ENCODE assay signal across 12 cellular contexts in the genomic region with DNA sequence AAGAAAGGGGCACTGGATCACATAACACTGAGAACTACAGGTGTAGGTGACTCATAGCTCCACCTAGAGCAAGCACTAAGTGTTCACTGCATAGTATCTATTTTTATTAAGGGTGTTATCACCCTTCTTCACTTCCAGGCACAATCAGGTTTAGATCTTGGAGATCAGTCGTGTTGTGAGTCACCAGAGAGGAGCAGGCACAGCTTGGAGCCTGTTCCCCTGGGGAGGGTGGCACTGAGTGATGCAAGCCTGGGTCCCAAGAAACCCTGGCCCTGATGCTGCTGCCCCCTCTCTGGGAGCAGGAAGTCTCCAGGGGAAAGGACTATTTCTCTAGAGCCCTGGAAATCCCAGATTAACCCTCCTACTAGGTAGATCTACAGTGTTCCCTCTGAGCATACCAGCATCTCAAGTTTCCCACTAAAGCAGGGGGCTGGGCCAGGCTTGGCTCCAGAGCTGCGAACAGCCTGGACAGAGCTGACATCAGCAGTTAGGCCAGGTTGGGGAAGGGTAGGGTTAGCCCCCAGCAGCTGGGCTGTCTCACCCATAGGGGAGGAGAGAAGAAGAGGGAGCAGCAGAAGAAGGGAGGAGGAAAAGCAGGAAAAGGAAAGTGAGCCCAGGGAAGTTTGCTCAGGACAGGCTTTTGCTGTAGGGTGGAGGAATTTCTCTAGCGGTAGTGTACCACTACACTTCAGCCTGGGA. TPM values are rescaled to one million over a fixed set of nuclear protein-coding genes. Genes with fewer than 3 reads are reported as not detected.
DNase-seq lines count a peak whose midpoint lies in the region; ATAC-seq and TF ChIP-seq lines count a peak whose summit lies in the region.
"Had no signal": no experiment of that assay in that cellular context is flagged by ENCODE, and none has a peak within 500 bp of the region (broad histone marks: within the 10 kb centered on the region; RNA-seq: fewer than 3 reads in every experiment).

No MANE protein-coding gene starts in this region.

- H3K79me1 ChIP-seq in mesendoderm (ENCODE audit: low read length) = no peaks in the 10 kb centered on the region

- H3K27me3 ChIP-seq in A673 (replicated peaks; ENCODE audit: insufficient read depth, low read depth, low read length, poor library complexity) = no peaks in the 10 kb centered on the region
- H3K27me3 ChIP-seq in mesendoderm (ENCODE audit: insufficient read depth, low read length, poor library complexity) = no peaks in the 10 kb centered on the region

- no peak overlapping the region for H2BK5ac ChIP-seq in mesendoderm (ENCODE audit: low read length)

- H4K5ac ChIP-seq in mesendoderm (ENCODE audit: low read length) = no peak overlapping the region

- no peaks in the 10 kb centered on the region for H3K9me3 ChIP-seq in A673 (ENCODE audit: low read depth, low read length, poor library complexity, severe bottlenecking)

- H3K27ac ChIP-seq in A673 (ENCODE audit: low read depth, low read length, poor library complexity, severe bottlenecking) (no peak overlapping the region), mesendoderm (ENCODE audit: low read depth, low read length) (no peak overlapping the region)

- TF ChIP-seq CTCF in A673 (conservative IDR thresholded peaks at IDR 0.05; ENCODE audit: low read depth, low read length) (no peak), LNCaP clone FGC (IDR thresholded peaks at IDR 0.05; ENCODE audit: control insufficient read depth, extremely low read depth, insufficient read depth) (peak; percentile 17; the same call in 1 of the 2 replicates), chondrocyte (IDR thresholded peaks at IDR 0.05) (no peak)

- H3K27ac Mint-ChIP-seq in chondrocyte (ENCODE audit: unreplicated experiment) = peak overlapping the region; percentile 58
- H3K27ac Mint-ChIP-seq: activated T-cell treated with anti-CD3 and anti-CD28 coated beads, Interleukin-2, amount 50 U/mL, for 24 hours had no signal

- DNase-seq in A673 (ENCODE audit: low spot score) (peak; percentile 35), LNCaP clone FGC (ENCODE audit: low read depth) (no peak), chondrocyte (ENCODE audit: low spot score) (no peak), mesendoderm (peak; percentile 63), retina (no peak)
- no peak for DNase-seq in stimulated activated CD8-positive, alpha-beta memory T cell treated with anti-CD3 and anti-CD28 coated beads, Interleukin-4, amount 100 ng/mL, for 48 hours
- DNase-seq: activated T-cell treated with anti-CD3 and anti-CD28 coated beads, Interleukin-2, amount 50 U/mL, for 24 hours; mesenchymal stem cell; NCI-H1105 had no signal

- peaks cover 13% of the 10 kb centered on the region for H3K4me1 Mint-ChIP-seq in chondrocyte (ENCODE audit: low read depth)

- H2BK15ac ChIP-seq in mesendoderm (replicated peaks; ENCODE audit: low read depth) = no peak overlapping the region

- POLR2A ChIA-PET in A673 (lab: Charles Lee; ENCODE audit: low non-redundant PET) = no interaction called here

- H4K8ac ChIP-seq in mesendoderm (ENCODE audit: low read depth, low read length) = no peak overlapping the region

- ATAC-seq in HG03439 (IDR thresholded peaks at IDR 0.05; ENCODE audit: unreplicated experiment) (no peak), HG03571 (IDR thresholded peaks at IDR 0.05; ENCODE audit: unreplicated experiment) (no peak)

- no peak overlapping the region for H3K4ac ChIP-seq in mesendoderm (ENCODE audit: low read depth, low read length)

- no peak overlapping the region for H2AK5ac ChIP-seq in mesendoderm (ENCODE audit: low read length)

- no peak overlapping the region for H3K4me3 ChIP-seq in A673 (ENCODE audit: low read depth, low read length, poor library complexity, severe bottlenecking)
- no peak overlapping the region for H3K4me3 ChIP-seq in LNCaP clone FGC (ENCODE audit: low read depth, low read length)
- H3K4me3 ChIP-seq in mesendoderm (ENCODE audit: low read length) = no peak overlapping the region

- H3K18ac ChIP-seq in mesendoderm (ENCODE audit: low read length) = no peak overlapping the region

- H2BK120ac ChIP-seq in mesendoderm (ENCODE audit: low read depth, low read length) = no peak overlapping the region

- H3K27me3 Mint-ChIP-seq in chondrocyte (ENCODE audit: low read depth) = peaks cover 13% of the 10 kb centered on the region
- H3K27me3 Mint-ChIP-seq: activated T-cell treated with anti-CD3 and anti-CD28 coated beads, Interleukin-2, amount 50 U/mL, for 24 hours had no signal

- no peak overlapping the region for H3K9ac ChIP-seq in mesendoderm (ENCODE audit: low read length)

- H3K4me1 ChIP-seq in A673 (ENCODE audit: insufficient read depth, low read length, poor library complexity, severe bottlenecking) = no peaks in the 10 kb centered on the region
- peaks cover 3% of the 10 kb centered on the region for H3K4me1 ChIP-seq in mesendoderm (ENCODE audit: control insufficient read depth, low read depth, low read length)

- H3K9me3 Mint-ChIP-seq in chondrocyte (ENCODE audit: low read depth) = no peaks in the 10 kb centered on the region
- H3K9me3 Mint-ChIP-seq: activated T-cell treated with anti-CD3 and anti-CD28 coated beads, Interleukin-2, amount 50 U/mL, for 24 hours had no signal

- H3K36me3 ChIP-seq in A673 (ENCODE audit: insufficient read depth, low read length, poor library complexity, severe bottlenecking) = no peaks in the 10 kb centered on the region
- no peaks in the 10 kb centered on the region for H3K36me3 ChIP-seq in mesendoderm (ENCODE audit: control insufficient read depth, insufficient read depth, low read length)

- H3K4me3 Mint-ChIP-seq in chondrocyte (ENCODE audit: unreplicated experiment) = no peak overlapping the region
- H3K4me3 Mint-ChIP-seq: activated T-cell treated with anti-CD3 and anti-CD28 coated beads, Interleukin-2, amount 50 U/mL, for 24 hours had no signal

- CTCF ChIA-PET in A673 (lab: Charles Lee) = no interaction called here

- H3K36me3 Mint-ChIP-seq in chondrocyte (ENCODE audit: low read depth) = no peaks in the 10 kb centered on the region

- no peak overlapping the region for H3K4me2 ChIP-seq in mesendoderm (ENCODE audit: low read length)

- intact Hi-C loops in A673 (cut with micrococcal nuclease; ENCODE audit: unreplicated experiment) = no loop called here

- H3K23ac ChIP-seq in mesendoderm (ENCODE audit: low read length) = no peak overlapping the region

- BruUV-seq in A673 (replicated peaks; lab: Mats Ljungman, UMichigan) = no TSS peak

- WGBS in mesendoderm (ENCODE audit: extremely low coverage, insufficient coverage, low lambda C conversion rate) = no CpG with 5 or more reads among the region's 3 CpGs

- no peaks in the 10 kb centered on the region for H3K79me2 ChIP-seq in mesendoderm (ENCODE audit: control insufficient read depth, insufficient read depth, low read length)

- no peak overlapping the region for H3K56ac ChIP-seq in mesendoderm (ENCODE audit: low read length)

RNA-seq across cellular contexts. Expression of a gene that starts 28.1 kb away (rescaled TPM):
- total RNA-seq in A673 (2021) (not detected in 2 replicates), chondrocyte (not detected in 3 replicates)
- not detected for polyA plus RNA-seq in mesendoderm (2013, experiment 1 of 2)
- not detected for polyA plus RNA-seq in mesendoderm (2013, experiment 2 of 2)
- polyA plus RNA-seq: BJ had no signal

RNA-seq across cellular contexts. Expression of a gene that starts 44.7 kb away (rescaled TPM):
- total RNA-seq in A673 (2021) (31.0 and 32.0 TPM in 2 replicates), chondrocyte (59.0 to 83.5 TPM (median 60.2 TPM) in 3 replicates)
- 16.0 TPM for polyA plus RNA-seq in mesendoderm (2013, experiment 1 of 2)
- 15.4 TPM for polyA plus RNA-seq in mesendoderm (2013, experiment 2 of 2)

RNA-seq across cellular contexts. Expression of a gene that starts 52.7 kb away (rescaled TPM):
- total RNA-seq in A673 (2021) (48.4 and 52.7 TPM in 2 replicates), chondrocyte (49.2 to 58.3 TPM (median 51.1 TPM) in 3 replicates)
- 41.5 TPM for polyA plus RNA-seq in mesendoderm (2013, experiment 1 of 2)
- polyA plus RNA-seq in mesendoderm (2013, experiment 2 of 2) = 39.9 TPM

RNA-seq across cellular contexts. Expression of a gene that starts 53.0 kb away (rescaled TPM):
- total RNA-seq in A673 (2021) = 74.4 and 74.6 TPM in 2 replicates
- total RNA-seq in chondrocyte = 52.7 to 61.2 TPM (median 58.4 TPM) in 3 replicates
- polyA plus RNA-seq in mesendoderm (2013, experiment 1 of 2) = 45.5 TPM
- 45.1 TPM for polyA plus RNA-seq in mesendoderm (2013, experiment 2 of 2)

Comparison
In these comparisons a context has a peak if more than half of its experiments do, and no peak if none do; other contexts are left out.
1. DNase-seq: peak in A673 (single experiment) and mesendoderm (single experiment); none in LNCaP clone FGC (single experiment), chondrocyte (single experiment), stimulated activated CD8-positive, alpha-beta memory T cell treated with anti-CD3 and anti-CD28 coated beads, Interleukin-4, amount 100 ng/mL, for 48 hours (single experiment) and retina (single experiment).